ENCODE assay signal across 9 cellular contexts in the genomic region with DNA sequence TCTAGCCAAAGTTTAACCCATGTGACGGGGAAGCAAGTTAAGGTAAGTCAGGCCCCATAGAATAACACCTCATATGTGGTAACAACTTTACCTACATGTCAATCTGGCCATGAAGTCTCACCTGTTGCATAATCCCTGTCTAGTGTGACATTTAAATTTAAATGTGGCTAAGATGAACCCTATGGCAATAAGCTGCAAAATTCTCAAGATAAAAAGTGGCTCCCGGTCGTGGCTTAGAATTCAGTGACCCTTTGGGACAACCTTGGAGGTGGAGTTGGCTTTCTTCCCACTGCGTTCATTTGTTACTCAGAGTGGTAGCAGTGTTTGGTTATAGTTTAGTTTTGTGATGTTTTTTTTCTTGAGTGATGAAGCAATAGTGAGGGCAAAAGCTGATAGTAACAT.
DNase-seq lines count a peak whose midpoint lies in the region; ATAC-seq and TF ChIP-seq lines count a peak whose summit lies in the region.
"Had no signal": no experiment of that assay in that cellular context is flagged by ENCODE, and none has a peak within 500 bp of the region (broad histone marks: within the 10 kb centered on the region; RNA-seq: fewer than 3 reads in every experiment).

No MANE protein-coding gene starts in this region.

- peaks cover 56% of the 10 kb centered on the region for H3K36me3 Mint-ChIP-seq in activated CD8-positive, alpha-beta T cell treated with anti-CD3 and anti-CD28 coated beads for 36 hours (ENCODE audit: low read depth)

- POLR2A ChIA-PET in activated CD8-positive, alpha-beta T cell treated with anti-CD3 and anti-CD28 coated beads for 36 hours (lab: Charles Lee): interaction anchor here (0.6 to 4.0 kb wide), 13 partner anchors 29 to 1277 kb away, joined by 3 to 22 read pairs (median 5); no protein-coding TSS in a partner anchor

- no peak overlapping the region for H3K4me3 ChIP-seq in fibroblast of villous mesenchyme (ENCODE audit: low read depth, low read length)
- H3K4me3 ChIP-seq in skeletal muscle tissue (ENCODE audit: low read length in 3 of 3): peak overlapping the region in 1 of 3 donors; percentile 25
- H3K4me3 ChIP-seq: body of pancreas had no signal

- H3K27me3 ChIP-seq in skeletal muscle tissue (ENCODE audit: control insufficient read depth in 3 of 3, insufficient read depth in 3 of 3, low read length in 3 of 3): no peaks in the 10 kb centered on the region
- H3K27me3 ChIP-seq: body of pancreas had no signal

- H3K4me1 ChIP-seq in skeletal muscle tissue (ENCODE audit: control insufficient read depth in 3 of 3, insufficient read depth in 3 of 3, low read length in 3 of 3): peaks cover 9 to 28% (median 10%) of the 10 kb centered on the region in 3 donors
- H3K4me1 ChIP-seq: body of pancreas had no signal

- CTCF ChIA-PET in activated CD8-positive, alpha-beta T cell treated with anti-CD3 and anti-CD28 coated beads for 36 hours (lab: Charles Lee): interaction anchor here (0.9 to 2.1 kb wide), 5 partner anchors 31 to 253 kb away, joined by 3 to 7 read pairs (median 3); no protein-coding TSS in a partner anchor

- peak overlapping the region; percentile 49 for H3K4me3 Mint-ChIP-seq in activated CD8-positive, alpha-beta T cell treated with anti-CD3 and anti-CD28 coated beads for 36 hours

- H3K4me1 Mint-ChIP-seq in activated CD8-positive, alpha-beta T cell treated with anti-CD3 and anti-CD28 coated beads for 36 hours (ENCODE audit: low read depth): peaks cover 74% of the 10 kb centered on the region

- H3K9ac ChIP-seq in skeletal muscle tissue (ENCODE audit: low read depth in 1 of 3, low read length in 3 of 3): peak overlapping the region in 2 of 3 donors; percentile 45 to 69

- no peak for ATAC-seq in activated CD8-positive, alpha-beta T cell treated with anti-CD3 and anti-CD28 coated beads for 36 hours

- H3K27ac Mint-ChIP-seq in activated CD8-positive, alpha-beta T cell treated with anti-CD3 and anti-CD28 coated beads for 36 hours: peak overlapping the region; percentile 95

- in situ Hi-C loops in GM13976 (cut with MboI; ENCODE audit: low sequenced_read_pairs, unreplicated experiment): no loop called here

- H3K27me3 Mint-ChIP-seq in activated CD8-positive, alpha-beta T cell treated with anti-CD3 and anti-CD28 coated beads for 36 hours: no peaks in the 10 kb centered on the region

- H3K27ac ChIP-seq in skeletal muscle tissue (ENCODE audit: low read depth, low read length): peak overlapping the region; percentile 78

- peaks cover 4% of the 10 kb centered on the region for H3K9me3 Mint-ChIP-seq in activated CD8-positive, alpha-beta T cell treated with anti-CD3 and anti-CD28 coated beads for 36 hours

- no peaks in the 10 kb centered on the region for H3K9me3 ChIP-seq in skeletal muscle tissue (ENCODE audit: control insufficient read depth in 3 of 3, low read length in 3 of 3)
- H3K9me3 ChIP-seq: body of pancreas had no signal

- peak; percentile 56 for DNase-seq in H4 (ENCODE audit: low spot score)
- no peak for DNase-seq in activated CD8-positive, alpha-beta T cell treated with anti-CD3 and anti-CD28 coated beads for 36 hours
- peak; percentile 78 for DNase-seq in fibroblast of villous mesenchyme (ENCODE audit: low read depth)
- DNase-seq in NCI-H446 (lab: John Stamatoyannopoulos, UW): no peak
- no peak for DNase-seq in GM13976 (ENCODE audit: low spot score)
- no peak for DNase-seq in activated gamma-delta T cell treated with Interleukin-2 at 50 U/mL for 16 hours
- DNase-seq in epidermal melanocyte (ENCODE audit: insufficient read length, low spot score): no peak

- no peaks in the 10 kb centered on the region for H3K36me3 ChIP-seq in skeletal muscle tissue (ENCODE audit: control insufficient read depth in 3 of 3, insufficient read depth in 3 of 3, low read length in 3 of 3)

- TF ChIP-seq CTCF in activated CD8-positive, alpha-beta T cell treated with anti-CD3 and anti-CD28 coated beads for 36 hours (IDR thresholded peaks at IDR 0.05): no peak
- TF ChIP-seq CTCF in fibroblast of villous mesenchyme (IDR thresholded peaks at IDR 0.05; ENCODE audit: insufficient read depth, low read depth, low read length) (no peak), GM13976 (IDR thresholded peaks at IDR 0.05; ENCODE audit: borderline replicate concordance, control extremely low read depth, extremely low read depth, insufficient read depth, missing control alignments) (no peak)

- intact Hi-C loops in activated CD8-positive, alpha-beta T cell treated with anti-CD3 and anti-CD28 coated beads for 36 hours (cut with micrococcal nuclease): loop anchor here (2.0 kb wide), 1 partner anchor 91 kb away; a partner anchor contains a TSS

Comparison
In these comparisons a context has a peak if more than half of its experiments do, and no peak if none do; other contexts are left out.
1. DNase-seq: peak in H4 (single experiment) and fibroblast of villous mesenchyme (single experiment); none in activated CD8-positive, alpha-beta T cell treated with anti-CD3 and anti-CD28 coated beads for 36 hours (single experiment), NCI-H446 (0 of 2), GM13976 (single experiment), activated gamma-delta T cell treated with Interleukin-2 at 50 U/mL for 16 hours (single experiment) and epidermal melanocyte (single experiment).